Comparison of ENCODE assay signal across 24 cellular contexts in the genomic region with DNA sequence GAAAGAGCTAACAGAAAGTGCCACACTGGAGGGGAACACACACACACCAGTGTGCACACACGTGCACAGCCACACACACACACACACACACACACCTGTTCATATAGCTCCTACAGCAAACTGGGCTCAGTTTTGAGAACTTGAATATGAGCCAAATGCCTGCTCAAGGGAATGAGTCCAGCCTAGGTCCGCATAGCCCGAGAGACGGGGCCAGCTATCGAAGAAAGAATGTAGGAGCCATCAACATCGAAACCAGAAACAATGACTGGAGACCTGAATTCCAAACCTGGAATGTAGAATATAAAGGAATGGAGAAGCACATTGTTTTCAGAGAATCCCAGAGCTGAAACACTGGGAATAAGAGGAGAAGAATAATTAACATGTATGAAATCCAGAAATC. TPM values are rescaled to one million over a fixed set of nuclear protein-coding genes. Genes with fewer than 3 reads are reported as not detected.
"Had no signal": no experiment of that assay in that cellular context is flagged by ENCODE, and none has a peak within 500 bp of the region (broad histone marks: within the 10 kb centered on the region; RNA-seq: fewer than 3 reads in every experiment).

No MANE protein-coding gene starts in this region.

- H3K36me3 ChIP-seq: brain microvascular endothelial cell, prostate gland, stomach, upper lobe of right lung had no signal

- H3K27ac ChIP-seq: brain microvascular endothelial cell, coronary artery, prostate gland, skin epidermis, stomach, testis, upper lobe of right lung had no signal

- H3K27me3 Mint-ChIP-seq: activated CD8-positive, alpha-beta T cell treated with anti-CD3 and anti-CD28 coated beads for 36 hours; central memory CD8-positive, alpha-beta T cell had no signal

- H3K4me3 ChIP-seq: coronary artery, lung, prostate gland, skin epidermis, stomach, testis, upper lobe of right lung had no signal

- H3K4me1 ChIP-seq: prostate gland, stomach, testis, upper lobe of right lung had no signal

- H3K4me3 Mint-ChIP-seq: activated CD8-positive, alpha-beta T cell treated with anti-CD3 and anti-CD28 coated beads for 36 hours; activated naive CD4-positive, alpha-beta T cell treated with anti-CD3 and anti-CD28 coated beads for 36 hours; central memory CD8-positive, alpha-beta T cell; stimulated activated effector memory CD8-positive, alpha-beta T cell treated with anti-CD3 and anti-CD28 coated beads, Interleukin-12 subunit alpha, Interleukin-12 subunit beta, amount 100 ng/mL, for 72 hours had no signal

- H3K27me3 ChIP-seq: brain microvascular endothelial cell, stomach, testis, upper lobe of right lung had no signal

- H3K9me3 ChIP-seq: prostate gland, stomach, testis, upper lobe of right lung had no signal

- H3K9me3 Mint-ChIP-seq: activated CD8-positive, alpha-beta T cell treated with anti-CD3 and anti-CD28 coated beads for 36 hours; activated naive CD4-positive, alpha-beta T cell treated with anti-CD3 and anti-CD28 coated beads for 36 hours; activated T-helper 2 cell treated with anti-CD3 and anti-CD28 coated beads, Interferon-gamma antibody, Interleukin-2, Interleukin-4, amounts not matched to agents 10 μg/mL and 5 μg/mL and 100 μg/mL, durations not matched to agents 14 hours and 24 hours and 36 hours; central memory CD8-positive, alpha-beta T cell; stimulated activated effector memory CD8-positive, alpha-beta T cell treated with anti-CD3 and anti-CD28 coated beads, Interleukin-12 subunit alpha, Interleukin-12 subunit beta, amount 100 ng/mL, for 72 hours had no signal

- H3K4me1 Mint-ChIP-seq: central memory CD8-positive, alpha-beta T cell; stimulated activated effector memory CD8-positive, alpha-beta T cell treated with anti-CD3 and anti-CD28 coated beads, Interleukin-12 subunit alpha, Interleukin-12 subunit beta, amount 100 ng/mL, for 72 hours had no signal

- H3K27ac Mint-ChIP-seq: activated CD8-positive, alpha-beta T cell treated with anti-CD3 and anti-CD28 coated beads for 36 hours; activated naive CD4-positive, alpha-beta T cell treated with anti-CD3 and anti-CD28 coated beads for 36 hours; activated T-helper 2 cell treated with anti-CD3 and anti-CD28 coated beads, Interferon-gamma antibody, Interleukin-2, Interleukin-4, amounts not matched to agents 10 μg/mL and 5 μg/mL and 100 μg/mL, durations not matched to agents 14 hours and 24 hours and 36 hours; stimulated activated effector memory CD8-positive, alpha-beta T cell treated with anti-CD3 and anti-CD28 coated beads, Interleukin-12 subunit alpha, Interleukin-12 subunit beta, amount 100 ng/mL, for 72 hours had no signal

- ATAC-seq: activated CD8-positive, alpha-beta T cell treated with anti-CD3 and anti-CD28 coated beads for 36 hours; left lobe of liver; right cardiac atrium; stimulated activated effector memory CD8-positive, alpha-beta T cell treated with anti-CD3 and anti-CD28 coated beads, Interleukin-12 subunit alpha, Interleukin-12 subunit beta, amount 100 ng/mL, for 72 hours; upper lobe of right lung had no signal

- FAIRE-seq: endometrium, frontal cortex, keratinocyte had no signal

- H3K36me3 Mint-ChIP-seq: stimulated activated effector memory CD8-positive, alpha-beta T cell treated with anti-CD3 and anti-CD28 coated beads, Interleukin-12 subunit alpha, Interleukin-12 subunit beta, amount 100 ng/mL, for 72 hours had no signal

- DNase-seq: activated CD4-positive, alpha-beta T cell treated with anti-CD3 and anti-CD28 coated beads for 48 hours; activated CD4-positive, CD25-positive, alpha-beta regulatory T cell; activated CD8-positive, alpha-beta T cell treated with anti-CD3 and anti-CD28 coated beads for 36 hours; activated naive CD4-positive, alpha-beta T cell treated with anti-CD3 and anti-CD28 coated beads for 36 hours; activated T-cell treated with anti-CD3 and anti-CD28 coated beads, Interleukin-2, amount 50 U/mL, for 1 hour; brain microvascular endothelial cell; hypothalamus; right cardiac atrium; stimulated activated CD4-positive, alpha-beta T cell treated with anti-CD3 and anti-CD28 coated beads, Interleukin-4, amount 100 ng/mL, for 24 hours; stomach; SW 1271; testis; upper lobe of right lung had no signal

RNA-seq across cellular contexts. Expression of gene ERVMER34-1, which starts 37.6 kb away (rescaled TPM):
- total RNA-seq: activated T-helper 2 cell treated with anti-CD3 and anti-CD28 coated beads, Interferon-gamma antibody, Interleukin-2, Interleukin-4, amounts not matched to agents 10 μg/mL and 5 μg/mL and 100 μg/mL, durations not matched to agents 14 hours and 24 hours and 36 hours; left lobe of liver had no signal
